ENCODE assay signal across 9 cellular contexts in genomic region chr14:42930058-42930457, GRCh38.
A peak's percentile ranks its signal among the peaks of the same experiment; 100 is the strongest.
DNase-seq lines count a peak whose midpoint lies in the region; ATAC-seq and TF ChIP-seq lines count a peak whose summit lies in the region.
"Had no signal": no experiment of that assay in that cellular context is flagged by ENCODE, and none has a peak within 500 bp of the region (broad histone marks: within the 10 kb centered on the region; RNA-seq: fewer than 3 reads in every experiment).

No MANE protein-coding gene starts in this region.

- H3K36me3 ChIP-seq in BLaER1: no peaks in the 10 kb centered on the region

- H3K9me3 ChIP-seq in BLaER1: no peaks in the 10 kb centered on the region

- ATAC-seq in left ventricle myocardium superior: peak; percentile 45
- no peak for ATAC-seq in GM18520 (IDR thresholded peaks at IDR 0.05; ENCODE audit: unreplicated experiment)
- ATAC-seq: activated CD4-positive, CD25-positive, alpha-beta regulatory T cell treated with anti-CD3 and anti-CD28 coated beads, Interleukin-2, amount 50 U/mL, for 24 hours had no signal

- in situ Hi-C loops in KBM-7 (cut with MboI; ENCODE audit: low pct_unique_long_range_greater_than_20kb, low sequenced_read_pairs): no loop called here

- intact Hi-C loops in left ventricle myocardium superior (cut with micrococcal nuclease): no loop called here

- H3K4me1 ChIP-seq in BLaER1: peaks cover 14% of the 10 kb centered on the region

- H4K20me1 ChIP-seq in BLaER1: no peaks in the 10 kb centered on the region

- DNase-seq in KBM-7 (peak; percentile 21), left ventricle myocardium superior (peak; percentile 34), DMS 273 (lab: John Stamatoyannopoulos, UW; ENCODE audit: unreplicated experiment) (no peak)
- DNase-seq in stimulated activated naive CD4-positive, alpha-beta T cell (lab: John Stamatoyannopoulos, UW): no peak
- no peak for DNase-seq in central memory CD4-positive, alpha-beta T cell

- no peak overlapping the region for H3K9ac ChIP-seq in BLaER1

- no peak overlapping the region for H3K4me3 ChIP-seq in BLaER1

- 0 out of 2 replicates have a peak overlapping the region, but pooled peaks have one; percentile 4 for H3K27ac ChIP-seq in BLaER1

- no peaks in the 10 kb centered on the region for H3K27me3 ChIP-seq in BLaER1

- peak overlapping the region; percentile 25 for H3K4me2 ChIP-seq in BLaER1

TF ChIP-seq in PFSK-1, 5 proteins besides CTCF, POLR2A, EP300 and RAD21:
- TF ChIP-seq SIN3A (IDR thresholded peaks at IDR 0.05; ENCODE audit: borderline replicate concordance, insufficient read depth, low read length): no peak
- TF ChIP-seq FOXP2 (optimal IDR thresholded peaks at IDR 0.05; ENCODE audit: borderline replicate concordance, extremely low read depth, extremely low read length, insufficient read depth): peak; percentile 21
TF ChIP-seq in PFSK-1: peak in this region for 1.

Comparison
In these comparisons a context has a peak if more than half of its experiments do, and no peak if none do; other contexts are left out.
1. DNase-seq: peak in KBM-7 (single experiment) and left ventricle myocardium superior (single experiment); none in stimulated activated naive CD4-positive, alpha-beta T cell (0 of 6), central memory CD4-positive, alpha-beta T cell (single experiment) and DMS 273 (single experiment).